Comparison of ENCODE assay signal across 2 cellular contexts in the genomic region with DNA sequence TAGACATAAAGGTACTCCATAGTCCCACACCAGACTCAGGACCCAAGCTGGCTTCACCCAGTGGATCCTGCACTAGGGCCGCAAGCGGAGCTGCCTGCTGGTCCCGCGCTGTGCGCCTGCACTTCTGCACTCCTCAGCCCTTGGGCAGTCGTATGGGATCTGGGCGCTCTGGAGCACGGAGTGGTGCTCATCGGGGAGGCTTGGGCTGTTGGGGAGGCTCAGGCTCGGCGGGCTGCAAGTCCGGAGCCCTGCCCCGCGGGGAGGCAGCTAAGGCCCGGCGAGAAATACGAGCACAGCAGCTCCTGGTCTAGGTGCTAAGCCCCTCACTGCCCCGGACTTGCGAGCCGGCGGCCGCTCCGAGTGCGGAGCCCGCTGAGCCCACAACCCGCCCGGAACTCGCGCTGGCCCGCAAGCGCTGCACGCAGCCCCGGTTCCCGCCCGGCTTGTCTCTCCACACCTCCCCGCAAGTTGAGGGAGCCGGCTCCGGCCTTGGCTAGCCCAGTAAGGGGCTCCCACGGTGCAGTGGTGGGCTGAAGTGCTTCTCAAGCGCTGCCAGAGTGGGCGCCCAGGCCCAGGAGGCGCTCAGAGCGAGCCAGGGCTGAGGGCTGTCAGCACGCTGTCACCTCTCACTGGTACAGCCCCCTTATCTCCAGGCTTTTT.
TF ChIP-seq lines count a peak whose summit lies in the region.

No MANE protein-coding gene starts in this region.

TF ChIP-seq in GM23338, 12 proteins besides CTCF, POLR2A, EP300 and RAD21 (continued from another document):
- TF ChIP-seq STAT1 (IDR thresholded peaks at IDR 0.05; ENCODE audit: unreplicated experiment): no peak
- TF ChIP-seq, protein P1, sequence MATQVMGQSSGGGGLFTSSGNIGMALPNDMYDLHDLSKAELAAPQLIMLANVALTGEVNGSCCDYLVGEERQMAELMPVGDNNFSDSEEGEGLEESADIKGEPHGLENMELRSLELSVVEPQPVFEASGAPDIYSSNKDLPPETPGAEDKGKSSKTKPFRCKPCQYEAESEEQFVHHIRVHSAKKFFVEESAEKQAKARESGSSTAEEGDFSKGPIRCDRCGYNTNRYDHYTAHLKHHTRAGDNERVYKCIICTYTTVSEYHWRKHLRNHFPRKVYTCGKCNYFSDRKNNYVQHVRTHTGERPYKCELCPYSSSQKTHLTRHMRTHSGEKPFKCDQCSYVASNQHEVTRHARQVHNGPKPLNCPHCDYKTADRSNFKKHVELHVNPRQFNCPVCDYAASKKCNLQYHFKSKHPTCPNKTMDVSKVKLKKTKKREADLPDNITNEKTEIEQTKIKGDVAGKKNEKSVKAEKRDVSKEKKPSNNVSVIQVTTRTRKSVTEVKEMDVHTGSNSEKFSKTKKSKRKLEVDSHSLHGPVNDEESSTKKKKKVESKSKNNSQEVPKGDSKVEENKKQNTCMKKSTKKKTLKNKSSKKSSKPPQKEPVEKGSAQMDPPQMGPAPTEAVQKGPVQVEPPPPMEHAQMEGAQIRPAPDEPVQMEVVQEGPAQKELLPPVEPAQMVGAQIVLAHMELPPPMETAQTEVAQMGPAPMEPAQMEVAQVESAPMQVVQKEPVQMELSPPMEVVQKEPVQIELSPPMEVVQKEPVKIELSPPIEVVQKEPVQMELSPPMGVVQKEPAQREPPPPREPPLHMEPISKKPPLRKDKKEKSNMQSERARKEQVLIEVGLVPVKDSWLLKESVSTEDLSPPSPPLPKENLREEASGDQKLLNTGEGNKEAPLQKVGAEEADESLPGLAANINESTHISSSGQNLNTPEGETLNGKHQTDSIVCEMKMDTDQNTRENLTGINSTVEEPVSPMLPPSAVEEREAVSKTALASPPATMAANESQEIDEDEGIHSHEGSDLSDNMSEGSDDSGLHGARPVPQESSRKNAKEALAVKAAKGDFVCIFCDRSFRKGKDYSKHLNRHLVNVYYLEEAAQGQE (IDR thresholded peaks at IDR 0.05; ENCODE audit: unreplicated experiment): no peak
- no peak for TF ChIP-seq EZH2phosphoT487 (IDR thresholded peaks at IDR 0.05; ENCODE audit: unreplicated experiment)

TF ChIP-seq in WTC11, 78 proteins besides CTCF, POLR2A, EP300 and RAD21:
- TF ChIP-seq STAT6 (CRISPR knock-in tag; conservative IDR thresholded peaks at IDR 0.05; ENCODE audit: low read depth) (no peak), NFATC4 (CRISPR knock-in tag; IDR thresholded peaks at IDR 0.05) (no peak), MAX (CRISPR knock-in tag; IDR thresholded peaks at IDR 0.05) (peak; percentile 44; the same call in 1 of the 2 replicates), FOXP1 (CRISPR knock-in tag; IDR thresholded peaks at IDR 0.05; ENCODE audit: borderline replicate concordance) (no peak), JAZF1 (CRISPR knock-in tag; IDR thresholded peaks at IDR 0.05) (no peak), GTF2I (CRISPR knock-in tag; conservative IDR thresholded peaks at IDR 0.05) (no peak), OVOL2 (CRISPR knock-in tag; IDR thresholded peaks at IDR 0.05; ENCODE audit: borderline replicate concordance) (no peak), SP1 (CRISPR knock-in tag; conservative IDR thresholded peaks at IDR 0.05) (no peak), ZNF423 (CRISPR knock-in tag; IDR thresholded peaks at IDR 0.05) (no peak), ZNF281 (CRISPR knock-in tag; IDR thresholded peaks at IDR 0.05) (no peak), ZBTB21 (CRISPR knock-in tag; IDR thresholded peaks at IDR 0.05; ENCODE audit: borderline replicate concordance) (no peak)
- TF ChIP-seq, protein P2, sequence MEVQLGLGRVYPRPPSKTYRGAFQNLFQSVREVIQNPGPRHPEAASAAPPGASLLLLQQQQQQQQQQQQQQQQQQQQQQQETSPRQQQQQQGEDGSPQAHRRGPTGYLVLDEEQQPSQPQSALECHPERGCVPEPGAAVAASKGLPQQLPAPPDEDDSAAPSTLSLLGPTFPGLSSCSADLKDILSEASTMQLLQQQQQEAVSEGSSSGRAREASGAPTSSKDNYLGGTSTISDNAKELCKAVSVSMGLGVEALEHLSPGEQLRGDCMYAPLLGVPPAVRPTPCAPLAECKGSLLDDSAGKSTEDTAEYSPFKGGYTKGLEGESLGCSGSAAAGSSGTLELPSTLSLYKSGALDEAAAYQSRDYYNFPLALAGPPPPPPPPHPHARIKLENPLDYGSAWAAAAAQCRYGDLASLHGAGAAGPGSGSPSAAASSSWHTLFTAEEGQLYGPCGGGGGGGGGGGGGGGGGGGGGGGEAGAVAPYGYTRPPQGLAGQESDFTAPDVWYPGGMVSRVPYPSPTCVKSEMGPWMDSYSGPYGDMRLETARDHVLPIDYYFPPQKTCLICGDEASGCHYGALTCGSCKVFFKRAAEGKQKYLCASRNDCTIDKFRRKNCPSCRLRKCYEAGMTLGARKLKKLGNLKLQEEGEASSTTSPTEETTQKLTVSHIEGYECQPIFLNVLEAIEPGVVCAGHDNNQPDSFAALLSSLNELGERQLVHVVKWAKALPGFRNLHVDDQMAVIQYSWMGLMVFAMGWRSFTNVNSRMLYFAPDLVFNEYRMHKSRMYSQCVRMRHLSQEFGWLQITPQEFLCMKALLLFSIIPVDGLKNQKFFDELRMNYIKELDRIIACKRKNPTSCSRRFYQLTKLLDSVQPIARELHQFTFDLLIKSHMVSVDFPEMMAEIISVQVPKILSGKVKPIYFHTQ (CRISPR knock-in tag; IDR thresholded peaks at IDR 0.05): no peak
- TF ChIP-seq, protein P3, sequence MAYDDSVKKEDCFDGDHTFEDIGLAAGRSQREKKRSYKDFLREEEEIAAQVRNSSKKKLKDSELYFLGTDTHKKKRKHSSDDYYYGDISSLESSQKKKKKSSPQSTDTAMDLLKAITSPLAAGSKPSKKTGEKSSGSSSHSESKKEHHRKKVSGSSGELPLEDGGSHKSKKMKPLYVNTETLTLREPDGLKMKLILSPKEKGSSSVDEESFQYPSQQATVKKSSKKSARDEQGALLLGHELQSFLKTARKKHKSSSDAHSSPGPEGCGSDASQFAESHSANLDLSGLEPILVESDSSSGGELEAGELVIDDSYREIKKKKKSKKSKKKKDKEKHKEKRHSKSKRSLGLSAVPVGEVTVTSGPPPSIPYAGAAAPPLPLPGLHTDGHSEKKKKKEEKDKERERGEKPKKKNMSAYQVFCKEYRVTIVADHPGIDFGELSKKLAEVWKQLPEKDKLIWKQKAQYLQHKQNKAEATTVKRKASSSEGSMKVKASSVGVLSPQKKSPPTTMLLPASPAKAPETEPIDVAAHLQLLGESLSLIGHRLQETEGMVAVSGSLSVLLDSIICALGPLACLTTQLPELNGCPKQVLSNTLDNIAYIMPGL (CRISPR knock-in tag; IDR thresholded peaks at IDR 0.05): peak; percentile 76; the same call in 1 of the 2 replicates
